In the genomic region with DNA sequence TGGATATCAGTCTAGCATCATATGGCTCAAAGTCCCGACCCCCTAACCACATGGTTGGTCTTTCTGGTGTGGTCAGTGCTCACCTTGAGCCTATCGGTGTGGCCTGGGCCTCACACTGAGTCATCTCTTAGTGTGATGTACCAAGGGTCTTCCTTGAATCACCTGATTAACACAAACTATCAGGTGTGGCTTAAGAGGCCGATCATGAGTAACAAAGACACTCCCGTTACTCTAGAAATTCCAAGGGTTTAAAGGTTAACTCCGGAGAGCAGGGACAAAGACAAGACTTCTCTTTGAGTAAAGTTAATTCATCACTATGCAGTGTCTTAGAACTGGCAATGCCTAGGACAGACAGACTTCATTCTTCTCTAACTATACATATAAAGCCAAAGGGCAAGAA, we compare ENCODE assay signal across 26 cellular contexts. TPM values are rescaled to one million over a fixed set of nuclear protein-coding genes. Genes with fewer than 3 reads are reported as not detected.
"Had no signal": no experiment of that assay in that cellular context is flagged by ENCODE, and none has a peak within 500 bp of the region (broad histone marks: within the 10 kb centered on the region; RNA-seq: fewer than 3 reads in every experiment).

No MANE protein-coding gene starts in this region.

- H3K9me3 Mint-ChIP-seq: activated CD4-positive, alpha-beta memory T cell treated with anti-CD3 and anti-CD28 coated beads, Interleukin-2, amount 10 ng/mL, durations not matched to agents 7 days and 5 days; activated naive CD8-positive, alpha-beta T cell treated with anti-CD3 and anti-CD28 coated beads, Interleukin-2, amount 50 U/mL, for 24 hours; activated T-cell treated with anti-CD3 and anti-CD28 coated beads, Interleukin-2, amount 50 U/mL, for 72 hours; memory B cell; stimulated activated effector memory CD8-positive, alpha-beta T cell treated with anti-CD3 and anti-CD28 coated beads, Interleukin-12 subunit alpha, Interleukin-12 subunit beta, amount 100 ng/mL, for 72 hours had no signal

- H3K27me3 ChIP-seq: right lobe of liver, stomach, testis, upper lobe of left lung had no signal

- FAIRE-seq: endometrium, frontal cortex had no signal

- H3K27me3 Mint-ChIP-seq: activated CD4-positive, alpha-beta memory T cell treated with anti-CD3 and anti-CD28 coated beads, Interleukin-2, amount 10 ng/mL, durations not matched to agents 7 days and 5 days had no signal

- DNase-seq: activated CD4-positive, alpha-beta memory T cell treated with anti-CD3 and anti-CD28 coated beads, Interleukin-2, amount 10 ng/mL, durations not matched to agents 7 days and 5 days; activated CD4-positive, alpha-beta T cell treated with anti-CD3 and anti-CD28 coated beads for 48 hours; activated effector memory CD4-positive, alpha-beta T cell treated with anti-CD3 and anti-CD28 coated beads, Interleukin-2, amount 50 U/mL, for 16 hours; activated naive CD4-positive, alpha-beta T cell treated with anti-CD3 and anti-CD28 coated beads, Interleukin-2, amount 50 U/mL, for 16 hours; activated naive CD8-positive, alpha-beta T cell treated with anti-CD3 and anti-CD28 coated beads, Interleukin-2, amount 50 U/mL, for 24 hours; activated T-cell treated with anti-CD3 and anti-CD28 coated beads, Interleukin-2, amount 50 U/mL, for 72 hours; effector CD4-positive, alpha-beta T cell; glutamatergic neuron; hypothalamus; kidney glomerular epithelial cell; mucosa of descending colon; occipital lobe; right lobe of liver; stimulated activated CD4-positive, alpha-beta T cell treated with anti-CD3 and anti-CD28 coated beads, Interleukin-2, amount 100 ng/mL, for 24 hours; stomach; SW 1271; T-helper 17 cell; testis; upper lobe of left lung had no signal

- H3K4me3 Mint-ChIP-seq: activated CD4-positive, alpha-beta memory T cell treated with anti-CD3 and anti-CD28 coated beads, Interleukin-2, amount 10 ng/mL, durations not matched to agents 7 days and 5 days; activated naive CD8-positive, alpha-beta T cell treated with anti-CD3 and anti-CD28 coated beads, Interleukin-2, amount 50 U/mL, for 24 hours; activated T-cell treated with anti-CD3 and anti-CD28 coated beads, Interleukin-2, amount 50 U/mL, for 72 hours; memory B cell; stimulated activated effector memory CD8-positive, alpha-beta T cell treated with anti-CD3 and anti-CD28 coated beads, Interleukin-12 subunit alpha, Interleukin-12 subunit beta, amount 100 ng/mL, for 72 hours; T-helper 17 cell had no signal

- H3K4me1 Mint-ChIP-seq: activated CD4-positive, alpha-beta memory T cell treated with anti-CD3 and anti-CD28 coated beads, Interleukin-2, amount 10 ng/mL, durations not matched to agents 7 days and 5 days; memory B cell; stimulated activated effector memory CD8-positive, alpha-beta T cell treated with anti-CD3 and anti-CD28 coated beads, Interleukin-12 subunit alpha, Interleukin-12 subunit beta, amount 100 ng/mL, for 72 hours; T-helper 17 cell had no signal

- ATAC-seq: activated naive CD8-positive, alpha-beta T cell treated with anti-CD3 and anti-CD28 coated beads, Interleukin-2, amount 50 U/mL, for 24 hours; activated T-cell treated with anti-CD3 and anti-CD28 coated beads, Interleukin-2, amount 50 U/mL, for 72 hours; mucosa of descending colon; right lobe of liver; stimulated activated effector memory CD8-positive, alpha-beta T cell treated with anti-CD3 and anti-CD28 coated beads, Interleukin-12 subunit alpha, Interleukin-12 subunit beta, amount 100 ng/mL, for 72 hours; T-helper 17 cell had no signal

- H3K27ac Mint-ChIP-seq: activated CD4-positive, alpha-beta memory T cell treated with anti-CD3 and anti-CD28 coated beads, Interleukin-2, amount 10 ng/mL, durations not matched to agents 7 days and 5 days; activated naive CD8-positive, alpha-beta T cell treated with anti-CD3 and anti-CD28 coated beads, Interleukin-2, amount 50 U/mL, for 24 hours; activated T-cell treated with anti-CD3 and anti-CD28 coated beads, Interleukin-2, amount 50 U/mL, for 72 hours; memory B cell; stimulated activated effector memory CD8-positive, alpha-beta T cell treated with anti-CD3 and anti-CD28 coated beads, Interleukin-12 subunit alpha, Interleukin-12 subunit beta, amount 100 ng/mL, for 72 hours; T-helper 17 cell had no signal

- H3K36me3 Mint-ChIP-seq: memory B cell; stimulated activated effector memory CD8-positive, alpha-beta T cell treated with anti-CD3 and anti-CD28 coated beads, Interleukin-12 subunit alpha, Interleukin-12 subunit beta, amount 100 ng/mL, for 72 hours had no signal

- H3K9me3 ChIP-seq: mucosa of descending colon, right lobe of liver, stomach, testis, upper lobe of left lung had no signal

- H3K4me3 ChIP-seq: mucosa of descending colon, right lobe of liver, SK-N-MC, skin epidermis, stomach, testis, upper lobe of left lung had no signal

- H3K36me3 ChIP-seq: right lobe of liver, stomach, upper lobe of left lung had no signal

- H3K27ac ChIP-seq: right lobe of liver, SK-N-MC, skin epidermis, stomach, testis, upper lobe of left lung had no signal

- H3K4me1 ChIP-seq: right lobe of liver, stomach, testis, upper lobe of left lung had no signal

RNA-seq across cellular contexts. Expression of a gene that starts 52.3 kb away (rescaled TPM):
- total RNA-seq: activated CD4-positive, alpha-beta memory T cell treated with anti-CD3 and anti-CD28 coated beads, Interleukin-2, amount 10 ng/mL, durations not matched to agents 7 days and 5 days; activated T-cell treated with anti-CD3 and anti-CD28 coated beads, Interleukin-2, amount 50 U/mL, for 72 hours; mucosa of descending colon; right lobe of liver; stomach had no signal
- polyA plus RNA-seq: liver, stomach had no signal
